In the genomic region with DNA sequence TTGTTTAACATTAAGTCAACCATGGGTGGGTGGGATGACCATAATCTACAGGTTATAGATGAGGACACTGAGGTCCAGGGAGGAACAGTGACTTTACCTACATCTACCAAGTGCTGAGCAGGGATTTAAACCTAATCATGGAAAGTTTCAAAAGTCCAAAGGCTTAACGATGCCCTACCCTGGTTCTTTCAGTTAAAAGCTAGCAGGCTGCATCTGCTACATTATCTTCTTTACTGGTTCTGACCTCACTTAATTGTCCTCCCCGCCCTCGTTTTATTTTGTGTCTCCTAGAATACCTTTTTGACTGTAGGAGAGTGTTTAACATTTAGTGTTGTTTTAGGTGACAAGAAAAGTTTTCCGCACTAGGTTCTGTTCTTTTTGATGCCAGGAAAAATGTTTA, we compare ENCODE assay signal across 26 cellular contexts.
"Had no signal": no experiment of that assay in that cellular context is flagged by ENCODE, and none has a peak within 500 bp of the region (broad histone marks: within the 10 kb centered on the region; RNA-seq: fewer than 3 reads in every experiment).

No MANE protein-coding gene starts in this region.

- H3K4me3 ChIP-seq: esophagus muscularis mucosa, gastroesophageal sphincter, heart left ventricle, lower lobe of right lung, ovary, psoas muscle, sigmoid colon, spleen, testis, tibial artery, upper lobe of left lung had no signal

- ATAC-seq: foreskin keratinocyte; gastroesophageal sphincter; heart left ventricle; left cardiac atrium; left ventricle myocardium superior; lower lobe of right lung; naive thymus-derived CD4-positive, alpha-beta T cell; psoas muscle; right cardiac atrium; stimulated activated memory B cell treated with anti-CD40 and anti-IgM and Interleukin-4, amounts not matched to agents 10 μg/mL and 1 μg/mL and 100 μg/mL, for 72 hours; stimulated activated naive CD8-positive, alpha-beta T cell treated with anti-CD3 and anti-CD28 coated beads, Interleukin-15, Interleukin-2, amounts not matched to agents 100 U/mL and 50 U/mL, for 24 hours had no signal

- H3K36me3 Mint-ChIP-seq: naive thymus-derived CD4-positive, alpha-beta T cell; stimulated activated memory B cell treated with anti-CD40 and anti-IgM and Interleukin-4, amounts not matched to agents 10 μg/mL and 1 μg/mL and 100 μg/mL, for 72 hours had no signal

- H3K4me1 Mint-ChIP-seq: naive thymus-derived CD4-positive, alpha-beta T cell; nephron; stimulated activated memory B cell treated with anti-CD40 and anti-IgM and Interleukin-4, amounts not matched to agents 10 μg/mL and 1 μg/mL and 100 μg/mL, for 72 hours had no signal

- DNase-seq: effector memory CD4-positive, alpha-beta T cell; foreskin keratinocyte; heart left ventricle; hippocampal formation; left cardiac atrium; left ventricle myocardium superior; lower lobe of right lung; naive thymus-derived CD4-positive, alpha-beta T cell; occipital lobe; ovary; posterior cingulate gyrus; psoas muscle; right cardiac atrium; sigmoid colon; spleen; stimulated activated CD4-positive, alpha-beta T cell treated with anti-CD3 and anti-CD28 coated beads, Interleukin-4, amount 100 ng/mL, for 4 hours; stimulated activated naive CD8-positive, alpha-beta T cell treated with anti-CD3 and anti-CD28 coated beads, Interleukin-15, Interleukin-2, amounts not matched to agents 100 U/mL and 50 U/mL, for 24 hours; substantia nigra; testis; tibial artery; upper lobe of left lung had no signal

- H3K27ac ChIP-seq: esophagus muscularis mucosa, foreskin keratinocyte, gastroesophageal sphincter, heart left ventricle, lower lobe of right lung, ovary, psoas muscle, sigmoid colon, spleen, testis, tibial artery, upper lobe of left lung had no signal

- H3K36me3 ChIP-seq: esophagus muscularis mucosa, gastroesophageal sphincter, heart left ventricle, lower lobe of right lung, ovary, sigmoid colon, spleen, tibial artery, upper lobe of left lung had no signal

- H3K9me3 ChIP-seq: esophagus muscularis mucosa, gastroesophageal sphincter, heart left ventricle, lower lobe of right lung, ovary, psoas muscle, sigmoid colon, spleen, testis, tibial artery, upper lobe of left lung had no signal

- H3K27me3 ChIP-seq: esophagus muscularis mucosa, foreskin keratinocyte, gastroesophageal sphincter, heart left ventricle, ovary, sigmoid colon, spleen, testis, tibial artery, upper lobe of left lung had no signal

- H3K4me3 Mint-ChIP-seq: dendritic cell treated with granulocyte-macrophage colony-stimulating factor and Interleukin-4, amounts not matched to agents 40 ng/mL and 50 ng/mL, for 4 days; naive thymus-derived CD4-positive, alpha-beta T cell; nephron; stimulated activated memory B cell treated with anti-CD40 and anti-IgM and Interleukin-4, amounts not matched to agents 10 μg/mL and 1 μg/mL and 100 μg/mL, for 72 hours had no signal

- H3K4me1 ChIP-seq: esophagus muscularis mucosa, foreskin keratinocyte, gastroesophageal sphincter, lower lobe of right lung, psoas muscle, sigmoid colon, spleen, testis, tibial artery, upper lobe of left lung had no signal

- H3K27ac Mint-ChIP-seq: dendritic cell treated with granulocyte-macrophage colony-stimulating factor and Interleukin-4, amounts not matched to agents 40 ng/mL and 50 ng/mL, for 4 days; naive thymus-derived CD4-positive, alpha-beta T cell; nephron; stimulated activated memory B cell treated with anti-CD40 and anti-IgM and Interleukin-4, amounts not matched to agents 10 μg/mL and 1 μg/mL and 100 μg/mL, for 72 hours had no signal

- H3K27me3 Mint-ChIP-seq: dendritic cell treated with granulocyte-macrophage colony-stimulating factor and Interleukin-4, amounts not matched to agents 40 ng/mL and 50 ng/mL, for 4 days; naive thymus-derived CD4-positive, alpha-beta T cell; stimulated activated memory B cell treated with anti-CD40 and anti-IgM and Interleukin-4, amounts not matched to agents 10 μg/mL and 1 μg/mL and 100 μg/mL, for 72 hours had no signal

- H3K9me3 Mint-ChIP-seq: dendritic cell treated with granulocyte-macrophage colony-stimulating factor and Interleukin-4, amounts not matched to agents 40 ng/mL and 50 ng/mL, for 4 days; nephron; stimulated activated memory B cell treated with anti-CD40 and anti-IgM and Interleukin-4, amounts not matched to agents 10 μg/mL and 1 μg/mL and 100 μg/mL, for 72 hours had no signal
